Comparison of ENCODE assay signal across 16 cellular contexts in genomic region chr3:50275160-50275995, GRCh38. TPM values are rescaled to one million over a fixed set of nuclear protein-coding genes. Genes with fewer than 3 reads are reported as not detected.
DNase-seq lines count a peak whose midpoint lies in the region; ATAC-seq and TF ChIP-seq lines count a peak whose summit lies in the region.
"Had no signal": no experiment of that assay in that cellular context is flagged by ENCODE, and none has a peak within 500 bp of the region (broad histone marks: within the 10 kb centered on the region; RNA-seq: fewer than 3 reads in every experiment).

No MANE protein-coding gene starts in this region.

- H3K36me3 ChIP-seq in CD4-positive, CD25-positive, alpha-beta regulatory T cell (ENCODE audit: control insufficient read depth, insufficient read depth, low read length), result no peaks in the 10 kb centered on the region

- H3K27ac Mint-ChIP-seq in CD4-positive, CD25-positive, alpha-beta regulatory T cell, result no peak overlapping the region
- peak overlapping the region; percentile 36 for H3K27ac Mint-ChIP-seq in dendritic cell treated with granulocyte-macrophage colony-stimulating factor and Interleukin-4, amounts not matched to agents 40 ng/mL and 50 ng/mL, for 4 days
- H3K27ac Mint-ChIP-seq in naive B cell (peak overlapping the region in 3 of 6 donors; percentile 7 to 59 (median 52)), CD14-positive monocyte (no peak overlapping the region)

- peaks cover 29% of the 10 kb centered on the region for H3K4me1 ChIP-seq in CD4-positive, CD25-positive, alpha-beta regulatory T cell (ENCODE audit: control insufficient read depth, insufficient read depth, low read length, poor library complexity, severe bottlenecking)
- H3K4me1 ChIP-seq: foreskin keratinocyte had no signal

- no peaks in the 10 kb centered on the region for H3K9me3 ChIP-seq in CD4-positive, CD25-positive, alpha-beta regulatory T cell (ENCODE audit: control insufficient read depth in 2 of 2, low read length in 2 of 2)
- H3K9me3 ChIP-seq: thoracic aorta had no signal

- H3K27ac ChIP-seq in CD4-positive, CD25-positive, alpha-beta regulatory T cell (ENCODE audit: insufficient read depth, low read length, poor library complexity, severe bottlenecking), result no peak overlapping the region
- H3K27ac ChIP-seq: foreskin keratinocyte, thoracic aorta had no signal

- no peak for DNase-seq in CD4-positive, CD25-positive, alpha-beta regulatory T cell
- DNase-seq in GM13977 (ENCODE audit: low spot score) (peak; percentile 47), naive B cell (no peak), CD14-positive monocyte (ENCODE audit: low spot score) (no peak), NCI-H510A (lab: John Stamatoyannopoulos, UW) (no peak)
- DNase-seq: activated CD4-positive, alpha-beta T cell treated with anti-CD3 and anti-CD28 coated beads, Interleukin-2, amount 50 U/mL, for 4 hours; NCI-H1417 treated with DMSO at 0.1 percent for 48 hours; NCI-H446; OCI-M1 had no signal

- peak overlapping the region in 3 of 4 donors; percentile 53 to 91 (median 61) for H3K4me3 Mint-ChIP-seq in CD4-positive, CD25-positive, alpha-beta regulatory T cell
- no peak overlapping the region for H3K4me3 Mint-ChIP-seq in dendritic cell treated with granulocyte-macrophage colony-stimulating factor and Interleukin-4, amounts not matched to agents 40 ng/mL and 50 ng/mL, for 4 days
- peak overlapping the region in 6 of 8 donors; percentile 26 to 69 (median 50) for H3K4me3 Mint-ChIP-seq in naive B cell
- peak overlapping the region in 1 of 2 donors; percentile 84 for H3K4me3 Mint-ChIP-seq in CD14-positive monocyte

- H3K27me3 Mint-ChIP-seq in CD4-positive, CD25-positive, alpha-beta regulatory T cell, result peaks cover 55% of the 10 kb centered on the region
- H3K27me3 Mint-ChIP-seq in dendritic cell treated with granulocyte-macrophage colony-stimulating factor and Interleukin-4, amounts not matched to agents 40 ng/mL and 50 ng/mL, for 4 days, result peaks cover 70% of the 10 kb centered on the region
- H3K27me3 Mint-ChIP-seq in naive B cell, result peaks cover 35 to 57% (median 41%) of the 10 kb centered on the region in 3 donors
- peaks cover 45 to 62% (median 61%) of the 10 kb centered on the region in 3 donors for H3K27me3 Mint-ChIP-seq in CD14-positive monocyte (ENCODE audit: low read depth in 3 of 3)

- H3K4me1 Mint-ChIP-seq in CD4-positive, CD25-positive, alpha-beta regulatory T cell, result peaks cover 0 to 28% (median 13%) of the 10 kb centered on the region in 4 donors
- peaks cover 30% of the 10 kb centered on the region for H3K4me1 Mint-ChIP-seq in dendritic cell treated with granulocyte-macrophage colony-stimulating factor and Interleukin-4, amounts not matched to agents 40 ng/mL and 50 ng/mL, for 4 days (ENCODE audit: low read depth)
- peaks cover 19 to 29% (median 25%) of the 10 kb centered on the region in 3 donors for H3K4me1 Mint-ChIP-seq in naive B cell
- peaks cover 26% of the 10 kb centered on the region for H3K4me1 Mint-ChIP-seq in CD14-positive monocyte

- TF ChIP-seq CTCF in GM13977 (IDR thresholded peaks at IDR 0.05; ENCODE audit: extremely low read depth, insufficient read depth, missing control alignments) (no peak), CD14-positive monocyte (IDR thresholded peaks at IDR 0.05) (no peak)

- peaks cover 0 to 2% (median 0%) of the 10 kb centered on the region in 7 donors for H3K9me3 Mint-ChIP-seq in CD4-positive, CD25-positive, alpha-beta regulatory T cell
- no peaks in the 10 kb centered on the region for H3K9me3 Mint-ChIP-seq in dendritic cell treated with granulocyte-macrophage colony-stimulating factor and Interleukin-4, amounts not matched to agents 40 ng/mL and 50 ng/mL, for 4 days
- H3K9me3 Mint-ChIP-seq in naive B cell, result no peaks in the 10 kb centered on the region
- peaks cover 0 to 18% (median 13%) of the 10 kb centered on the region in 7 donors for H3K9me3 Mint-ChIP-seq in CD14-positive monocyte

- no peak for ATAC-seq in CD4-positive, CD25-positive, alpha-beta regulatory T cell (ENCODE audit: low read depth in 2 of 2)
- ATAC-seq in naive B cell (ENCODE audit: low read depth in 2 of 2) (no peak), HG03521 (IDR thresholded peaks at IDR 0.05; ENCODE audit: unreplicated experiment) (no peak), HG03139 (IDR thresholded peaks at IDR 0.05; ENCODE audit: unreplicated experiment) (no peak)

- no peaks in the 10 kb centered on the region for H3K36me3 Mint-ChIP-seq in CD4-positive, CD25-positive, alpha-beta regulatory T cell
- no peaks in the 10 kb centered on the region for H3K36me3 Mint-ChIP-seq in dendritic cell treated with granulocyte-macrophage colony-stimulating factor and Interleukin-4, amounts not matched to agents 40 ng/mL and 50 ng/mL, for 4 days (ENCODE audit: low read depth)
- H3K36me3 Mint-ChIP-seq in naive B cell (no peaks in the 10 kb centered on the region), CD14-positive monocyte (peaks cover 6 to 8% of the 10 kb centered on the region in 2 donors)

- in situ Hi-C loops in GM13977 (cut with MboI; ENCODE audit: low pct_unique_long_range_greater_than_20kb, low sequenced_read_pairs, unreplicated experiment), result loop anchor here (10.0 kb wide), 1 partner anchor 51 kb away; no protein-coding TSS in a partner anchor

- peaks cover 8% of the 10 kb centered on the region for H3K27me3 ChIP-seq in CD4-positive, CD25-positive, alpha-beta regulatory T cell (ENCODE audit: control insufficient read depth, insufficient read depth, low read length)

- intact Hi-C loops in dendritic cell treated with granulocyte-macrophage colony-stimulating factor and Interleukin-4, amounts not matched to agents 40 ng/mL and 50 ng/mL, for 4 days (cut with micrococcal nuclease), result no loop called here
- intact Hi-C loops in CD14-positive monocyte (cut with micrococcal nuclease), result no loop called here

- no peak overlapping the region for H3K4me3 ChIP-seq in CD4-positive, CD25-positive, alpha-beta regulatory T cell (ENCODE audit: low read depth, low read length)
- H3K4me3 ChIP-seq: thoracic aorta had no signal

RNA-seq across cellular contexts. Expression of gene LSMEM2, which starts 3.5 kb away (rescaled TPM):
- not detected for total RNA-seq in CD4-positive, CD25-positive, alpha-beta regulatory T cell
- under 1 TPM in 1 of 4 donors, not detected in 3; 0.22 TPM for polyA plus RNA-seq in CD4-positive, CD25-positive, alpha-beta regulatory T cell
- polyA plus RNA-seq in naive B cell (ENCODE audit: low read depth in 6 of 6) (under 1 TPM in 1 of 6 donors, not detected in 5; 0.19 TPM), CD14-positive monocyte (not detected)
- total RNA-seq: dermis microvascular lymphatic vessel endothelial cell, foreskin keratinocyte, thoracic aorta had no signal
- polyA plus RNA-seq: neural cell had no signal

RNA-seq across cellular contexts. Expression of gene SEMA3B, which starts 6.4 kb away (rescaled TPM):
- total RNA-seq in CD4-positive, CD25-positive, alpha-beta regulatory T cell, result 1.7 TPM
- not detected for polyA plus RNA-seq in CD4-positive, CD25-positive, alpha-beta regulatory T cell
- polyA plus RNA-seq in naive B cell (ENCODE audit: low read depth in 6 of 6), result under 1 TPM in 1 of 6 donors, not detected in 5; 0.13 TPM
- not detected for polyA plus RNA-seq in CD14-positive monocyte

RNA-seq across cellular contexts. Expression of gene IFRD2, which starts 16.9 kb away (rescaled TPM):
- total RNA-seq in CD4-positive, CD25-positive, alpha-beta regulatory T cell, result 39.9 TPM
- 10 to 100 TPM; 40.6 to 51.9 (median 43.4) TPM for polyA plus RNA-seq in CD4-positive, CD25-positive, alpha-beta regulatory T cell
- polyA plus RNA-seq in naive B cell (ENCODE audit: low read depth in 6 of 6) (10 to 100 TPM; 42.7 to 68.3 (median 55.7) TPM), CD14-positive monocyte (10 to 100 TPM; 17.1 to 23.3 TPM)

RNA-seq across cellular contexts. Expression of gene HYAL3, which starts 23.8 kb away (rescaled TPM):
- total RNA-seq in CD4-positive, CD25-positive, alpha-beta regulatory T cell, result 2.4 TPM
- 1 to 10 TPM; 1.8 to 8.3 (median 5.6) TPM for polyA plus RNA-seq in CD4-positive, CD25-positive, alpha-beta regulatory T cell
- polyA plus RNA-seq in naive B cell (ENCODE audit: low read depth in 6 of 6) (1 to 10 TPM in 4 of 6 donors, under 1 TPM in 1, not detected in 1; 0.93 to 2.8 (median 1.6) TPM), CD14-positive monocyte (1 to 10 TPM; 3.4 to 5.8 TPM)

RNA-seq across cellular contexts. Expression of gene NAA80, which starts 23.8 kb away (rescaled TPM):
- total RNA-seq in CD4-positive, CD25-positive, alpha-beta regulatory T cell, result 31.9 TPM
- polyA plus RNA-seq in CD4-positive, CD25-positive, alpha-beta regulatory T cell, result 10 to 100 TPM; 13.6 to 23.5 (median 14.6) TPM
- polyA plus RNA-seq in naive B cell (ENCODE audit: low read depth in 6 of 6) (10 to 100 TPM in 5 of 6 donors, 1 to 10 TPM in 1; 9.0 to 15.5 (median 11.6) TPM), CD14-positive monocyte (1 to 10 TPM; 2.3 to 4.6 TPM)
